ENCODE assay signal across 2 cellular contexts in the genomic region with DNA sequence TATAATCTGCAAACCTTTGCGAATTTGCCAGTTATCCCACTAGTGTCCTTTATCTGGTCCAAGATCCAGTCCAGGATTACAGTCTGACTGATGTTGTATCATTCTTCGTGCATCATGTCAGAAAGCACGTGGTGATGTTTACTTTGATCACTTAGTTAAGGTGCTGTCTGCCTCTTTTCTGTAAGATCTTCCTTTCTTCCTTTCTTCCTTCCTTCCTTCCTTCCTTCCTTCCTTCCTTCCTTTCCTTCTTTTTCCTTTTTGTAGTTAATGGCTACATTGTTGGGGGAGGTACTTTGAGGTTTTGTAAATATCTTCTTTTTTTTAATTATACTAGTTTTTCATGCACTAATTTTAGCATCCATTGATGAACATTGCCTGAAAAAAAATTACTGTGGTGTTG.
TF ChIP-seq lines count a peak whose summit lies in the region.

No MANE protein-coding gene starts in this region.

TF ChIP-seq in A549, 52 proteins besides CTCF, POLR2A, EP300 and RAD21 (continued from another document):
- TF ChIP-seq HOXB13 (CRISPR knock-in tag; IDR thresholded peaks at IDR 0.05; ENCODE audit: low read depth): no peak
- TF ChIP-seq MAFK (IDR thresholded peaks at IDR 0.05; ENCODE audit: partially characterized antibody): peak; percentile 16
- no peak for TF ChIP-seq KDM5A (IDR thresholded peaks at IDR 0.05)
- no peak for TF ChIP-seq EHF (CRISPR knock-in tag; IDR thresholded peaks at IDR 0.05)
- no peak for TF ChIP-seq FOSB (CRISPR knock-in tag; IDR thresholded peaks at IDR 0.05)
- TF ChIP-seq KDM1A (IDR thresholded peaks at IDR 0.05; ENCODE audit: low read depth): no peak

TF ChIP-seq in IMR-90, 13 proteins besides CTCF, POLR2A, EP300 and RAD21:
- TF ChIP-seq ELK1 (IDR thresholded peaks at IDR 0.05; ENCODE audit: borderline replicate concordance, low read depth, low read length) (no peak), BHLHE40 (IDR thresholded peaks at IDR 0.05; ENCODE audit: low read depth, low read length) (no peak), SMC3 (IDR thresholded peaks at IDR 0.05; ENCODE audit: low read depth, low read length) (no peak), USF2 (IDR thresholded peaks at IDR 0.05; ENCODE audit: low read depth, low read length) (no peak), CHD1 (IDR thresholded peaks at IDR 0.05; ENCODE audit: low read depth, low read length) (no peak), MAZ (IDR thresholded peaks at IDR 0.05; ENCODE audit: borderline replicate concordance, low read depth, low read length) (no peak), FOS (IDR thresholded peaks at IDR 0.05; ENCODE audit: low read depth, low read length) (no peak), MAFK (IDR thresholded peaks at IDR 0.05; ENCODE audit: low read depth, low read length) (no peak), MXI1 (IDR thresholded peaks at IDR 0.05; ENCODE audit: borderline replicate concordance, low read depth, low read length) (no peak), RFX5 (IDR thresholded peaks at IDR 0.05; ENCODE audit: low read depth, low read length) (no peak), CEBPB (IDR thresholded peaks at IDR 0.05; ENCODE audit: low read depth, low read length) (no peak)
